In genomic region chr20:57944988-57945387, GRCh38 we compare ENCODE assay signal across 25 cellular contexts.
A peak's percentile ranks its signal among the peaks of the same experiment; 100 is the strongest.
DNase-seq lines count a peak whose midpoint lies in the region; ATAC-seq, FAIRE-seq and TF ChIP-seq lines count a peak whose summit lies in the region.
"Had no signal": no experiment of that assay in that cellular context is flagged by ENCODE, and none has a peak within 500 bp of the region (broad histone marks: within the 10 kb centered on the region; RNA-seq: fewer than 3 reads in every experiment).

No MANE protein-coding gene starts in this region.

- H3K9me3 ChIP-seq in HepG2 (ENCODE audit: low read length): no peaks in the 10 kb centered on the region
- H3K9me3 ChIP-seq in right lobe of liver: no peaks in the 10 kb centered on the region
- H3K9me3 ChIP-seq: BE2C, BLaER1 had no signal

- BruUV-seq in HepG2 (replicated peaks; lab: Mats Ljungman, UMichigan): no TSS peak

- ATAC-seq in HepG2 (no peak), right lobe of liver (no peak), GM18873 (IDR thresholded peaks at IDR 0.05; ENCODE audit: low FRiP score, unreplicated experiment) (no peak)
- ATAC-seq: GM12878 had no signal

- in situ Hi-C loops in HepG2 (cut with HindIII; ENCODE audit: extremely low pct_ligation_motif_present, low pct_unique_long_range_greater_than_20kb): no loop called here

- 28% methylated on average over 6 of the region's 6 CpGs for WGBS in HepG2 (ENCODE audit: low lambda C conversion rate)
- 64% methylated on average over 5 of the region's 6 CpGs for WGBS in right lobe of liver (ENCODE audit: insufficient coverage, low coverage, low lambda C conversion rate, missing lambda C conversion rate)

- H3K36me3 ChIP-seq in HepG2 (replicated peaks in 1 of 2; ENCODE audit: control insufficient read depth in 1 of 2, insufficient read depth in 2 of 2, low read length in 2 of 2) (no peaks in the 10 kb centered on the region), right lobe of liver (no peaks in the 10 kb centered on the region)
- H3K36me3 ChIP-seq: BE2C, BLaER1 had no signal

- H3K4me2 ChIP-seq in HepG2 (ENCODE audit: low read depth, low read length): no peak overlapping the region
- H3K4me2 ChIP-seq: BLaER1 had no signal

- 0 out of 2 replicates have a peak, but pooled peaks cover 4% of the 10 kb centered on the region for H3K4me1 ChIP-seq in HepG2 (ENCODE audit: insufficient read depth, low read length)
- H3K4me1 ChIP-seq in right lobe of liver: peaks cover 0 to 11% (median 5%) of the 10 kb centered on the region in 4 donors

- H3K79me2 ChIP-seq in HepG2 (ENCODE audit: insufficient read depth, low read length): no peaks in the 10 kb centered on the region

- FAIRE-seq in HepG2 (lab: Jason Lieb, UNC): no peak
- FAIRE-seq: GM12878, GM12892, GM18507, GM19239 had no signal

- H3K4me3 ChIP-seq in HepG2 (replicated peaks in 1 of 3; ENCODE audit: insufficient read depth in 1 of 3, low read depth in 2 of 3, low read length in 3 of 3) (no peak overlapping the region), right lobe of liver (no peak overlapping the region), LNCaP clone FGC (ENCODE audit: low read depth, low read length) (no peak overlapping the region)
- H3K4me3 ChIP-seq: BLaER1, GM12878 had no signal

- no peak overlapping the region for H3K9ac ChIP-seq in HepG2 (ENCODE audit: insufficient read depth, low read depth, low read length)
- H3K9ac ChIP-seq: BLaER1 had no signal

- CTCF ChIA-PET in HepG2 (lab: Yijun Ruan, JAX; ENCODE audit: low intra/inter-chr PET ratio, low total read pairs): no interaction called here

- POLR2A ChIA-PET in HepG2 (lab: Yijun Ruan, JAX): no interaction called here

- no peak for TF ChIP-seq POLR2A in HepG2 (IDR thresholded peaks at IDR 0.05; ENCODE audit: insufficient read depth in 1 of 2, low read depth in 2 of 2, low read length in 2 of 2)
- no peak for TF ChIP-seq POLR2A in right lobe of liver (IDR thresholded peaks at IDR 0.05)

- TF ChIP-seq RAD21 in HepG2 (CRISPR knock-in tag; IDR thresholded peaks at IDR 0.05): no peak

- no peak overlapping the region for H2AFZ ChIP-seq in HepG2 (ENCODE audit: low read length)

- peaks cover 1 to 33% of the 10 kb centered on the region in 2 experiments; a peak in 3 of 5 replicates for H3K27me3 ChIP-seq in HepG2 (ENCODE audit: control insufficient read depth in 1 of 2, insufficient read depth in 2 of 2, low read length in 2 of 2)
- H3K27me3 ChIP-seq in right lobe of liver: no peaks in the 10 kb centered on the region
- H3K27me3 ChIP-seq: BE2C, BLaER1 had no signal

- H3K27ac ChIP-seq in HepG2 (ENCODE audit: extremely low read length, insufficient read depth, low read length): no peak overlapping the region
- H3K27ac ChIP-seq in right lobe of liver: no peak overlapping the region
- H3K27ac ChIP-seq: BLaER1 had no signal

- TF ChIP-seq CTCF in HepG2 (CRISPR knock-in tag; IDR thresholded peaks at IDR 0.05) (no peak), right lobe of liver (IDR thresholded peaks at IDR 0.05) (no peak), LNCaP clone FGC (IDR thresholded peaks at IDR 0.05; ENCODE audit: control insufficient read depth, extremely low read depth, insufficient read depth) (no peak)

- DNase-seq in HepG2 (ENCODE audit: low spot score) (no peak), right lobe of liver (no peak), LNCaP clone FGC (ENCODE audit: low read depth) (peak; percentile 10), NCI-H748 treated with DMSO at 0.1 percent for 48 hours (lab: John Stamatoyannopoulos, UW) (no peak)
- DNase-seq: 8988T; ACHN; BE2C; C1 segment of cervical spinal cord; CD4-positive, alpha-beta memory T cell; CD4-positive, CD25-positive, alpha-beta regulatory T cell; CD8-positive, alpha-beta memory T cell; COR-L47; DMS 273 treated with DMSO at 0.1 percent for 48 hours; DMS153; DMS53; DMS79; DND-41; EL; GDM1 had no signal

- intact Hi-C loops in HepG2 (cut with micrococcal nuclease; ENCODE audit: unreplicated experiment): no loop called here
- intact Hi-C loops in right lobe of liver (cut with DNase I): no loop called here

- no peak for TF ChIP-seq EP300 in HepG2 (IDR thresholded peaks at IDR 0.05; ENCODE audit: low read depth in 2 of 2, low read length in 2 of 2)
- TF ChIP-seq EP300 in HepG2 (CRISPR knock-in tag; IDR thresholded peaks at IDR 0.05; ENCODE audit: borderline replicate concordance): no peak

- no peaks in the 10 kb centered on the region for H4K20me1 ChIP-seq in HepG2 (ENCODE audit: insufficient read depth, low read length)
- H4K20me1 ChIP-seq: BLaER1 had no signal

TF ChIP-seq in HepG2, 621 proteins besides CTCF, POLR2A, EP300 and RAD21:
- TF ChIP-seq CREB1 (IDR thresholded peaks at IDR 0.05) (peak; percentile 81), CREB1 (CRISPR knock-in tag; IDR thresholded peaks at IDR 0.05) (no peak), U2AF2 (IDR thresholded peaks at IDR 0.05; ENCODE audit: low read depth, low read length) (no peak)
